In the genomic region with DNA sequence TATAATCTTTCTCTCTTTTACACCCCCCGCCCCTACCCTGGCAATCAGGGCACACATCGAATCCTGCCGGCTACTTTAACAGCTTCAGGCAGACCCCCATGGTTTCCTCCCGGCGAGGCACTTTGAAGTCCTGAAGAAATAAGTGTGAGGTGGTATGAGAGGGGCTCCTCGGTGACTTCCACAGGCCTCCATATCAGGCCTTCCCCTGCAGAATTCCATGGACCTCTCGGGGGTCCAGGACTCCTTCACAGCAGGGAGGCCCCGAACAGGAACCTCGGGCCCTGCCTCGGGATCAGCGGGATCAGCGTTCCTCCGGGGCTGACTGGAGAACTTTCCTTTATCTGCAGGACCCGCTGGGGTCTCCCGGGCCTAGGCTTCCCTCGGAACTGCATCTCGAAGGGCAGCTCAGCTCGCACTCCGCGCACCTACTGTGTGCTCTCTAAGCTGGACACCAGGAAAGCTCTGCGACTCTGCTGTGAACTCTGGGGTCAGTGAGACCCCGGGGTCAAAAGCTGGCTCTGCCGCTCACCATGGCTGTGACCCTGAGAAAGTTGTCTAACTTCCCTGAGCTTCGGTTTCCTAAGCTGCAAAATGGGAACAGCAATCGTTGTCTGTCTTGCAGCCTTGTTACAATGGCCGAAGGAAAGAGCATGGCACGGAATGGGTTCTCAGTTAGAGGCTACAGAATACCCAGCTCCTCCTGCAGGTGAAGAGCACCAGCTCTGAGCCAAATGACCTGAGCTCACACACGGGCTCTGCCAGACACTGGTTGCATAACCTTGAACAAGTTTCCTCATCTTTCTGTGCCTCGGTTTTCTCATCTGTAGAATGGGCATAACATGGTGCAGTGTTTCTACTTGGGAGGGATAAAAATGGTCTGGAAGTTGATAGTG, we compare ENCODE assay signal across 9 cellular contexts.
DNase-seq lines count a peak whose midpoint lies in the region; ATAC-seq, FAIRE-seq and TF ChIP-seq lines count a peak whose summit lies in the region.
"Had no signal": no experiment of that assay in that cellular context is flagged by ENCODE, and none has a peak within 500 bp of the region (broad histone marks: within the 10 kb centered on the region; RNA-seq: fewer than 3 reads in every experiment).

No MANE protein-coding gene starts in this region.

- intact Hi-C loops in esophagus muscularis mucosa (cut with DNase I) (loop anchor here (5.0 kb wide), 2 partner anchors 88 to 98 kb away; a partner anchor contains a TSS), pancreas (cut with DNase I) (no loop called here), PC-9 (cut with micrococcal nuclease; ENCODE audit: unreplicated experiment) (no loop called here)

- no peaks in the 10 kb centered on the region for H3K79me2 ChIP-seq in Karpas-422 (ENCODE audit: low read length)
- no peaks in the 10 kb centered on the region for H3K79me2 ChIP-seq in PC-9 (ENCODE audit: low read depth)

- H3K36me3 ChIP-seq in BLaER1 treated with 17β-estradiol and CSF1 and Interleukin-3, amounts not matched to agents 10 nM and 100 nM, result no peaks in the 10 kb centered on the region
- H3K36me3 ChIP-seq in Karpas-422 (ENCODE audit: insufficient read depth, low read length) (no peaks in the 10 kb centered on the region), esophagus muscularis mucosa (no peaks in the 10 kb centered on the region), pancreas (no peaks in the 10 kb centered on the region), PC-9 (ENCODE audit: low read depth) (no peaks in the 10 kb centered on the region)

- peak overlapping the region in 8 of 10 experiments; percentile 6 to 50 (median 30); a peak in 9 of 20 replicates for H3K4me3 ChIP-seq in BLaER1 treated with 17β-estradiol and CSF1 and Interleukin-3, amounts not matched to agents 10 nM and 100 nM
- H3K4me3 ChIP-seq in Karpas-422 (ENCODE audit: low read length) (no peak overlapping the region; the same call in 1 of the 2 replicates), esophagus muscularis mucosa (peak overlapping the region; percentile 26 to 48 (median 37)), pancreas (peak overlapping the region in 1 of 4 donors; percentile 29), PC-9 (no peak overlapping the region)

- H3K27me3 ChIP-seq in BLaER1 treated with 17β-estradiol and CSF1 and Interleukin-3, amounts not matched to agents 10 nM and 100 nM, result no peaks in the 10 kb centered on the region; a peak in 2 of 22 replicates
- H3K27me3 ChIP-seq in Karpas-422 (ENCODE audit: low read length) (no peaks in the 10 kb centered on the region), esophagus muscularis mucosa (no peaks in the 10 kb centered on the region), pancreas (no peaks in the 10 kb centered on the region), PC-9 (ENCODE audit: insufficient read depth, low read depth) (peaks cover 92% of the 10 kb centered on the region)

- peak overlapping the region in 10 of 11 experiments; percentile 43 to 74 (median 58); a peak in 19 of 22 replicates for H3K27ac ChIP-seq in BLaER1 treated with 17β-estradiol and CSF1 and Interleukin-3, amounts not matched to agents 10 nM and 100 nM
- H3K27ac ChIP-seq in Karpas-422 (ENCODE audit: low read length) (no peak overlapping the region), esophagus muscularis mucosa (replicated peaks in 1 of 4) (peak overlapping the region; percentile 75 to 83 (median 80)), pancreas (peak overlapping the region in 3 of 4 donors; percentile 52 to 80 (median 80)), RWPE1 (no peak overlapping the region), PC-9 (no peak overlapping the region)

- no peak for TF ChIP-seq POLR2A in esophagus muscularis mucosa (IDR thresholded peaks at IDR 0.05; ENCODE audit: low read depth)

- no peak for FAIRE-seq in pancreas (lab: Jason Lieb, UNC)

- DNase-seq in Karpas-422 (no peak), esophagus muscularis mucosa (ENCODE audit: extremely low spot score) (no peak), pancreas (peak in 1 of 6 donors; percentile 67), NCI-H446 (lab: John Stamatoyannopoulos, UW) (no peak), RWPE1 (ENCODE audit: low spot score) (no peak), PC-9 (no peak), COLO829 (ENCODE audit: low spot score) (no peak)
- DNase-seq: NCI-H1105 treated with DMSO at 0.1 percent for 48 hours had no signal

- ATAC-seq in pancreas, result peak in 1 of 4 donors; percentile 4

- WGBS in esophagus muscularis mucosa, result 76% methylated on average over 20 of the region's 29 CpGs
- WGBS in pancreas, 2 donors, result 54 to 55% methylated on average over 29 of the region's 29 CpGs

- no peaks in the 10 kb centered on the region for H3F3A ChIP-seq in PC-9 (ENCODE audit: insufficient read depth, low read depth)

- H3K9me2 ChIP-seq in Karpas-422 (replicated peaks; ENCODE audit: insufficient read depth, low read length), result no peaks in the 10 kb centered on the region
- H3K9me2 ChIP-seq in PC-9 (ENCODE audit: insufficient read depth), result no peaks in the 10 kb centered on the region

- H3K9me3 ChIP-seq in BLaER1 treated with 17β-estradiol and CSF1 and Interleukin-3, amounts not matched to agents 10 nM and 100 nM (replicated peaks in 1 of 11), result no peaks in the 10 kb centered on the region
- H3K9me3 ChIP-seq in Karpas-422 (ENCODE audit: low read length) (no peaks in the 10 kb centered on the region), esophagus muscularis mucosa (no peaks in the 10 kb centered on the region), pancreas (no peaks in the 10 kb centered on the region), PC-9 (ENCODE audit: insufficient read depth, low read depth) (no peaks in the 10 kb centered on the region)

- peaks cover 60 to 96% (median 85%) of the 10 kb centered on the region in 10 experiments for H3K4me1 ChIP-seq in BLaER1 treated with 17β-estradiol and CSF1 and Interleukin-3, amounts not matched to agents 10 nM and 100 nM
- peaks cover 21% of the 10 kb centered on the region for H3K4me1 ChIP-seq in Karpas-422 (ENCODE audit: low read length)
- H3K4me1 ChIP-seq in esophagus muscularis mucosa, result peaks cover 19 to 41% (median 39%) of the 10 kb centered on the region in 4 donors
- H3K4me1 ChIP-seq in pancreas, result peaks cover 0 to 10% (median 5%) of the 10 kb centered on the region in 3 donors
- H3K4me1 ChIP-seq in PC-9 (replicated peaks; ENCODE audit: insufficient read depth), result no peaks in the 10 kb centered on the region

- H2AFZ ChIP-seq in Karpas-422 (ENCODE audit: low read length) (0 out of 2 replicates have a peak overlapping the region, but pooled peaks have one; percentile 12), PC-9 (no peak overlapping the region)

- no peaks in the 10 kb centered on the region for H4K20me1 ChIP-seq in BLaER1 treated with 17β-estradiol and CSF1 and Interleukin-3, amounts not matched to agents 10 nM and 100 nM
- H4K20me1 ChIP-seq in Karpas-422 (ENCODE audit: insufficient read depth, low read depth, low read length) (no peaks in the 10 kb centered on the region), PC-9 (ENCODE audit: insufficient read depth) (no peaks in the 10 kb centered on the region; the same call in none of the 2 replicates)

- TF ChIP-seq CTCF in esophagus muscularis mucosa (IDR thresholded peaks at IDR 0.05) (no peak), pancreas (IDR thresholded peaks at IDR 0.05) (no peak), RWPE1 (conservative IDR thresholded peaks at IDR 0.05; ENCODE audit: low read depth) (no peak), PC-9 (conservative IDR thresholded peaks at IDR 0.05) (no peak)

- no TSS peak for BruUV-seq in PC-9 (replicated peaks; lab: Mats Ljungman, UMichigan)

- H3K9ac ChIP-seq in BLaER1 treated with 17β-estradiol and CSF1 and Interleukin-3, amounts not matched to agents 10 nM and 100 nM, result peak overlapping the region; percentile 21 to 65 (median 52); a peak in 19 of 22 replicates
- H3K9ac ChIP-seq in Karpas-422 (ENCODE audit: low read length), result peak overlapping the region; percentile 4; the same call in 1 of the 2 replicates

- H3K4me2 ChIP-seq in BLaER1 treated with 17β-estradiol and CSF1 and Interleukin-3, amounts not matched to agents 10 nM and 100 nM, result peak overlapping the region; percentile 83 to 98 (median 91)
- H3K4me2 ChIP-seq in Karpas-422 (ENCODE audit: low read depth, low read length, poor library complexity, severe bottlenecking) (peak overlapping the region; percentile 68), PC-9 (no peak overlapping the region)

- CTCF ChIA-PET in RWPE1 (lab: Yijun Ruan, JAX) (interaction anchor here (0.5 kb wide), 1 partner anchor 324 kb away, joined by 3 read pairs; no protein-coding TSS in a partner anchor), PC-9 (lab: Charles Lee) (no interaction called here)

- POLR2A ChIA-PET in RWPE1 (lab: Yijun Ruan, JAX; ENCODE audit: low non-redundant PET) (no interaction called here), PC-9 (lab: Charles Lee; ENCODE audit: unreplicated experiment) (no interaction called here)

- no peak for TF ChIP-seq EP300 in esophagus muscularis mucosa (IDR thresholded peaks at IDR 0.05)

Comparison
In these comparisons a context has a peak if more than half of its experiments do, and no peak if none do; other contexts are left out.
1. H3K27ac ChIP-seq: peak in BLaER1 treated with 17β-estradiol and CSF1 and Interleukin-3, amounts not matched to agents 10 nM and 100 nM (10 of 11), esophagus muscularis mucosa (4 of 4) and pancreas (3 of 4); none in Karpas-422 (single experiment), RWPE1 (single experiment) and PC-9 (single experiment).
2. H3K4me3 ChIP-seq: peak in BLaER1 treated with 17β-estradiol and CSF1 and Interleukin-3, amounts not matched to agents 10 nM and 100 nM (8 of 10) and esophagus muscularis mucosa (4 of 4); none in Karpas-422 (single experiment) and PC-9 (single experiment).